Comparison of ENCODE assay signal across 32 cellular contexts in genomic region chr1:174704300-174704699, GRCh38.
"Had no signal": no experiment of that assay in that cellular context is flagged by ENCODE, and none has a peak within 500 bp of the region (broad histone marks: within the 10 kb centered on the region; RNA-seq: fewer than 3 reads in every experiment).

No MANE protein-coding gene starts in this region.

- H3K27ac ChIP-seq: brain microvascular endothelial cell, esophagus muscularis mucosa, foreskin keratinocyte, gastrocnemius medialis, WERI-Rb-1 had no signal

- H3K4me3 ChIP-seq: esophagus muscularis mucosa, gastrocnemius medialis had no signal

- H3K27me3 Mint-ChIP-seq: activated B cell treated with CpG ODN at 0.5 μM for 24 hours; activated CD8-positive, alpha-beta T cell treated with anti-CD3 and anti-CD28 coated beads for 36 hours; activated naive CD8-positive, alpha-beta T cell; activated T-helper 17 cell treated with anti-CD3 and anti-CD28 coated beads, Interleukin-2, amount 50 U/mL, for 72 hours; effector memory CD8-positive, alpha-beta T cell; T-cell had no signal

- H3K4me1 Mint-ChIP-seq: activated T-helper 17 cell treated with anti-CD3 and anti-CD28 coated beads, Interleukin-2, amount 50 U/mL, for 72 hours; T-cell had no signal

- H3K27ac Mint-ChIP-seq: activated B cell treated with CpG ODN at 0.5 μM for 24 hours; activated CD8-positive, alpha-beta T cell treated with anti-CD3 and anti-CD28 coated beads for 36 hours; activated T-helper 17 cell treated with anti-CD3 and anti-CD28 coated beads, Interleukin-2, amount 50 U/mL, for 72 hours; T-cell; T-helper 1 cell treated with Interleukin-12 subunit alpha and Interleukin-12 subunit beta and Interleukin-4 antibody, amounts not matched to agents 30 μg/mL and 1 μg/mL, for 36 hours; T-helper 2 cell treated with Interferon-gamma antibody and Interleukin-4, amounts not matched to agents 5 μg/mL and 100 μg/mL, for 36 hours had no signal

- H3K9me3 ChIP-seq: esophagus muscularis mucosa, gastrocnemius medialis had no signal

- H3K4me1 ChIP-seq: esophagus muscularis mucosa, foreskin keratinocyte, gastrocnemius medialis had no signal

- H3K36me3 ChIP-seq: brain microvascular endothelial cell, gastrocnemius medialis, WERI-Rb-1 had no signal

- DNase-seq: activated B cell treated with CpG ODN at 0.5 μM for 24 hours; activated CD4-positive, alpha-beta T cell treated with anti-CD3 and anti-CD28 coated beads for 48 hours; activated CD4-positive, alpha-beta T cell treated with anti-CD3 and anti-CD28 coated beads, Interleukin-2, amount 50 U/mL, for 1 hour; activated CD4-positive, alpha-beta T cell treated with anti-CD3 and anti-CD28 coated beads, Interleukin-2, amount 50 U/mL, for 48 hours; activated CD8-positive, alpha-beta memory T cell treated with anti-CD3 and anti-CD28 coated beads for 24 hours; activated CD8-positive, alpha-beta T cell treated with anti-CD3 and anti-CD28 coated beads for 36 hours; activated effector memory CD4-positive, alpha-beta T cell treated with Interleukin-2 at 50 U/mL for 16 hours; activated gamma-delta T cell treated with Interleukin-2 at 50 U/mL for 16 hours; activated naive CD4-positive, alpha-beta T cell treated with anti-CD3 and anti-CD28 coated beads, Interleukin-2, amount 50 U/mL, for 16 hours; activated naive CD4-positive, alpha-beta T cell treated with Interleukin-2 at 50 U/mL for 16 hours; activated T-cell treated with anti-CD3 and anti-CD28 coated beads, Interleukin-2, amount 50 U/mL, for 4 hours; amniotic stem cell; anterior cingulate cortex; brain microvascular endothelial cell; caudate nucleus; cortex of kidney; dermis blood vessel endothelial cell; effector CD4-positive, alpha-beta T cell; effector memory CD8-positive, alpha-beta T cell; erythroblast; foreskin keratinocyte; gastrocnemius medialis; SW 1271; T-cell; T1000; WERI-Rb-1 had no signal

- H3K4me3 Mint-ChIP-seq: activated B cell treated with CpG ODN at 0.5 μM for 24 hours; activated CD8-positive, alpha-beta T cell treated with anti-CD3 and anti-CD28 coated beads for 36 hours; activated naive CD8-positive, alpha-beta T cell; activated T-cell treated with anti-CD3 and anti-CD28 coated beads, Interleukin-2, amount 50 U/mL, for 4 hours; activated T-helper 17 cell treated with anti-CD3 and anti-CD28 coated beads, Interleukin-2, amount 50 U/mL, for 72 hours; effector memory CD8-positive, alpha-beta T cell; T-cell; T-helper 1 cell treated with Interleukin-12 subunit alpha and Interleukin-12 subunit beta and Interleukin-4 antibody, amounts not matched to agents 30 μg/mL and 1 μg/mL, for 36 hours; T-helper 2 cell treated with Interferon-gamma antibody and Interleukin-4, amounts not matched to agents 5 μg/mL and 100 μg/mL, for 36 hours had no signal

- H3K27me3 ChIP-seq: brain microvascular endothelial cell, esophagus muscularis mucosa, foreskin keratinocyte, gastrocnemius medialis had no signal

- ATAC-seq: activated CD4-positive, CD25-positive, alpha-beta regulatory T cell treated with anti-CD3 and anti-CD28 coated beads, Interleukin-2, amount 50 U/mL, for 24 hours; activated CD8-positive, alpha-beta T cell treated with anti-CD3 and anti-CD28 coated beads for 36 hours; activated T-cell treated with anti-CD3 and anti-CD28 coated beads, Interleukin-2, amount 50 U/mL, for 4 hours; activated T-helper 17 cell treated with anti-CD3 and anti-CD28 coated beads, Interleukin-2, amount 50 U/mL, for 72 hours; effector memory CD8-positive, alpha-beta T cell; foreskin keratinocyte; gastrocnemius medialis; T-cell had no signal
